ENCODE assay signal across 10 cellular contexts in the genomic region with DNA sequence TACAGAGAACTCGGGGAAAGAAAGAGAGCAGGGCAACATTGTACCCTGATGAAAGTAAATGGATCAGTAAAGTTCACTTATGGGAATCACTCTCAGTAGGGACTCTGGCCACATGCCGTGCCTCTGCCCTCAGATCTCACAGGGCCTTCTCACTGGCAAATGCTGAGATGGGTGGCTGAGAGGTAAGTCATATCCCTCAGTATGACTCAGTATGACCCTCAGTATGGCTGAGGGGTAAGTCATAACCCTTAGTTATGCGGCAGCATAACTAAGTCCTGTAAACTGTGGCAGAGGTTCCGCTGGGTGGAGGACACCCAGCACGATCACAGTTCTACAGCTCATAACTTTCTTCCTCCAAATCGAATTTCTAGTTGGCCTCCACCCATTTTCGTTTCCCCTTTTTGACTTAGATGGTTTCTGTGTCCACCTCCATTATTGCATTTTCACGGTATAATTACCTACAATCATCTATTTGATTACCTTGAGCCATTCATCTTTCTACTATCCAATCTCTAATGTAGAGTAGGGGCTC. TPM values are rescaled to one million over a fixed set of nuclear protein-coding genes. Genes with fewer than 3 reads are reported as not detected.
DNase-seq lines count a peak whose midpoint lies in the region; ATAC-seq, FAIRE-seq and TF ChIP-seq lines count a peak whose summit lies in the region.
"Had no signal": no experiment of that assay in that cellular context is flagged by ENCODE, and none has a peak within 500 bp of the region (broad histone marks: within the 10 kb centered on the region; RNA-seq: fewer than 3 reads in every experiment).

No MANE protein-coding gene starts in this region.

- intact Hi-C loops in kidney (cut with DNase I): no loop called here

- no peaks in the 10 kb centered on the region for H3K9me2 ChIP-seq in hepatocyte (replicated peaks; ENCODE audit: insufficient read depth)

- FAIRE-seq in kidney (lab: Jason Lieb, UNC): no peak

- no peak overlapping the region for H3K4me3 ChIP-seq in hepatocyte
- H3K4me3 ChIP-seq in kidney (ENCODE audit: low read length in 2 of 2): no peak overlapping the region

- peak; percentile 100 for ATAC-seq in GM18861 (IDR thresholded peaks at IDR 0.05; ENCODE audit: unreplicated experiment)

- no peaks in the 10 kb centered on the region for H4K20me1 ChIP-seq in hepatocyte (ENCODE audit: insufficient read depth, poor library complexity, severe bottlenecking)

- H3K27ac ChIP-seq in hepatocyte (peak overlapping the region; percentile 6), kidney (ENCODE audit: low read depth in 2 of 2, low read length in 2 of 2) (no peak overlapping the region)

- no peaks in the 10 kb centered on the region for H3K9me3 ChIP-seq in hepatocyte (ENCODE audit: low read depth)
- no peaks in the 10 kb centered on the region for H3K9me3 ChIP-seq in kidney (ENCODE audit: control insufficient read depth in 1 of 2, low read length in 2 of 2)

- no peaks in the 10 kb centered on the region for H3K79me2 ChIP-seq in hepatocyte

- DNase-seq in HCEC 1CT (peak; percentile 96), hepatocyte (ENCODE audit: low spot score) (no peak), DMS53 treated with DMSO at 0.1 percent for 48 hours (lab: John Stamatoyannopoulos, UW; ENCODE audit: unreplicated experiment) (no peak), kidney (no peak), COLO829 (ENCODE audit: low spot score) (no peak), OCI-M2 (lab: John Stamatoyannopoulos, UW; ENCODE audit: unreplicated experiment) (no peak)
- DNase-seq: activated CD4-positive, alpha-beta T cell treated with anti-CD3 and anti-CD28 coated beads, Interleukin-2, amount 50 U/mL, for 48 hours had no signal

- TF ChIP-seq CTCF in hepatocyte (IDR thresholded peaks at IDR 0.05; ENCODE audit: poor library complexity): no peak
- no peak for TF ChIP-seq CTCF in kidney (IDR thresholded peaks at IDR 0.05; ENCODE audit: borderline replicate concordance, extremely low read depth, insufficient read depth)

- H3K9ac ChIP-seq in kidney (ENCODE audit: low read length in 2 of 2): no peak overlapping the region

- no peaks in the 10 kb centered on the region for H3K27me3 Mint-ChIP-seq in IgD-negative memory B cell

- H3K27me3 ChIP-seq in hepatocyte: no peaks in the 10 kb centered on the region

- H3K4me1 ChIP-seq in hepatocyte (ENCODE audit: insufficient read depth) (peaks cover 14% of the 10 kb centered on the region), kidney (ENCODE audit: control insufficient read depth in 1 of 2, insufficient read depth in 1 of 2, low read depth in 1 of 2, low read length in 2 of 2) (no peaks in the 10 kb centered on the region)

- 97% methylated on average over 8 of the region's 8 CpGs for WGBS in hepatocyte (ENCODE audit: low lambda C conversion rate, missing lambda C conversion rate)

- peak overlapping the region; percentile 3 to 79 (median 72) for H3K4me3 Mint-ChIP-seq in IgD-negative memory B cell

- no peak overlapping the region for H2AFZ ChIP-seq in hepatocyte

- H3K27ac Mint-ChIP-seq in IgD-negative memory B cell: peak overlapping the region; percentile 47 to 96 (median 82)

- peaks cover 6% of the 10 kb centered on the region for H3K36me3 Mint-ChIP-seq in IgD-negative memory B cell

- H3K4me1 Mint-ChIP-seq in IgD-negative memory B cell: peaks cover 29 to 51% (median 40%) of the 10 kb centered on the region in 3 donors

- H3K4me2 ChIP-seq in hepatocyte: no peak overlapping the region

- H3K9me3 Mint-ChIP-seq in IgD-negative memory B cell: peaks cover 0 to 1% (median 0%) of the 10 kb centered on the region in 3 donors

- no peaks in the 10 kb centered on the region for H3K36me3 ChIP-seq in hepatocyte (replicated peaks; ENCODE audit: insufficient read depth, low read depth)
- H3K36me3 ChIP-seq in kidney (ENCODE audit: control insufficient read depth in 1 of 2, insufficient read depth in 2 of 2, low read length in 2 of 2): no peaks in the 10 kb centered on the region

RNA-seq across cellular contexts. Expression of gene WNT16, which starts 26.5 kb away (rescaled TPM):
- 5.9 TPM for polyA plus RNA-seq in IgD-negative memory B cell
- total RNA-seq in hepatocyte: 1.7 and 2.8 TPM in 2 replicates
- 0.52 and 0.58 TPM in 2 replicates for polyA plus RNA-seq in hepatocyte
- total RNA-seq in kidney: not detected
- not detected for polyA plus RNA-seq in kidney (ENCODE audit: insufficient read depth, low read depth, low replicate concordance)
- total RNA-seq: H4 had no signal
